7 cellular contexts compared by ENCODE assay signal in genomic region chr6:33206864-33207568, GRCh38. TPM values are rescaled to one million over a fixed set of nuclear protein-coding genes. Genes with fewer than 3 reads are reported as not detected.
A peak's percentile ranks its signal among the peaks of the same experiment; 100 is the strongest.
DNase-seq lines count a peak whose midpoint lies in the region; ATAC-seq and TF ChIP-seq lines count a peak whose summit lies in the region.

No MANE protein-coding gene starts in this region.

- H3K4me1 ChIP-seq in GM23338 (ENCODE audit: insufficient read depth) = peaks cover 39% of the 10 kb centered on the region

- H3K4me3 ChIP-seq in GM23338 (peak overlapping the region; percentile 96), SU-DHL-6 (ENCODE audit: insufficient read depth, low read length, poor library complexity, severe bottlenecking) (no peak overlapping the region), skeletal muscle cell (ENCODE audit: low read depth, low read length) (peak overlapping the region; percentile 95)

- H3K27me3 Mint-ChIP-seq in GM23338 (ENCODE audit: insufficient read depth, low read depth, poor library complexity) = peaks cover 49% of the 10 kb centered on the region
- H3K27me3 Mint-ChIP-seq in glutamatergic neuron (ENCODE audit: unreplicated experiment) = peaks cover 20% of the 10 kb centered on the region

- ATAC-seq in GM23338 (no peak), HG02885 (IDR thresholded peaks at IDR 0.05; ENCODE audit: poor library complexity, unreplicated experiment) (no peak)

- H2AFZ ChIP-seq in GM23338 (no peak overlapping the region), SU-DHL-6 (ENCODE audit: low read depth, low read length, severe bottlenecking) (no peak overlapping the region)

- peak overlapping the region; percentile 85; the same call in 1 of the 2 replicates for H3K9ac ChIP-seq in SU-DHL-6 (ENCODE audit: low read length)

- H3K9me3 Mint-ChIP-seq in GM23338 (no peaks in the 10 kb centered on the region; the same call in 2 of the 3 replicates), glutamatergic neuron (ENCODE audit: unreplicated experiment) (peaks cover 8% of the 10 kb centered on the region)

- H4K20me1 ChIP-seq in GM23338 (replicated peaks; ENCODE audit: insufficient read depth) (peaks cover 21% of the 10 kb centered on the region), SU-DHL-6 (ENCODE audit: low read depth, low read length) (no peaks in the 10 kb centered on the region)

- no peak overlapping the region for H3K27ac ChIP-seq in GM23338 (ENCODE audit: low read depth)
- H3K27ac ChIP-seq in SU-DHL-6 (ENCODE audit: low read depth, low read length) = no peak overlapping the region

- H3K4me1 Mint-ChIP-seq in GM23338 = peaks cover 58% of the 10 kb centered on the region
- peaks cover 19% of the 10 kb centered on the region for H3K4me1 Mint-ChIP-seq in glutamatergic neuron (ENCODE audit: low read depth, unreplicated experiment)

- H3K36me3 ChIP-seq in GM23338 (ENCODE audit: insufficient read depth) (peaks cover 11% of the 10 kb centered on the region; the same call in 1 of the 2 replicates), SU-DHL-6 (ENCODE audit: low read length) (0 out of 2 replicates have a peak, but pooled peaks cover 3% of the 10 kb centered on the region)

- TF ChIP-seq CTCF in GM23338 (conservative IDR thresholded peaks at IDR 0.05; ENCODE audit: low read depth in 2 of 2) = no peak
- TF ChIP-seq CTCF in SU-DHL-6 (IDR thresholded peaks at IDR 0.05; ENCODE audit: insufficient read depth, low read length, poor library complexity, severe bottlenecking) = no peak
- TF ChIP-seq CTCF in glutamatergic neuron (IDR thresholded peaks at IDR 0.05; ENCODE audit: partially characterized antibody, unreplicated experiment) = no peak

- H3K27ac Mint-ChIP-seq in GM23338 (no peak overlapping the region), glutamatergic neuron (ENCODE audit: unreplicated experiment) (no peak overlapping the region)

- H3K4me3 Mint-ChIP-seq in GM23338 (peak overlapping the region; percentile 84; the same call in 2 of the 3 replicates), glutamatergic neuron (ENCODE audit: unreplicated experiment) (peak overlapping the region; percentile 90)

- H3K27me3 ChIP-seq in GM23338 (ENCODE audit: insufficient read depth) (peaks cover 63% of the 10 kb centered on the region), SU-DHL-6 (ENCODE audit: low read length) (no peaks in the 10 kb centered on the region)

- H3K4me2 ChIP-seq in GM23338 = peak overlapping the region; percentile 97
- peak overlapping the region; percentile 84 for H3K4me2 ChIP-seq in SU-DHL-6 (ENCODE audit: low read depth, low read length, poor library complexity, severe bottlenecking)

- peaks cover 11% of the 10 kb centered on the region for H3K79me2 ChIP-seq in GM23338 (replicated peaks; ENCODE audit: insufficient read depth)
- peaks cover 5% of the 10 kb centered on the region for H3K79me2 ChIP-seq in SU-DHL-6 (ENCODE audit: insufficient read depth, low read length)

- DNase-seq in GM23338 (ENCODE audit: low spot score) (peak; percentile 41), glutamatergic neuron (no peak), skeletal muscle cell (ENCODE audit: low read depth) (no peak), NCI-H2196 (lab: John Stamatoyannopoulos, UW; ENCODE audit: unreplicated experiment) (no peak), NCI-H446 (lab: John Stamatoyannopoulos, UW) (no peak)

- no peaks in the 10 kb centered on the region for H3K9me3 ChIP-seq in SU-DHL-6 (ENCODE audit: insufficient read depth, low read length)

- H3F3A ChIP-seq in GM23338 (replicated peaks; ENCODE audit: low read depth) (peaks cover 19% of the 10 kb centered on the region), SU-DHL-6 (ENCODE audit: insufficient read depth) (peaks cover 30% of the 10 kb centered on the region)

- peaks cover 42% of the 10 kb centered on the region for H3K36me3 Mint-ChIP-seq in GM23338 (ENCODE audit: low read depth)
- H3K36me3 Mint-ChIP-seq in glutamatergic neuron (ENCODE audit: unreplicated experiment) = no peaks in the 10 kb centered on the region

- H3K9me2 ChIP-seq in GM23338 (ENCODE audit: insufficient read depth) = no peaks in the 10 kb centered on the region
- no peaks in the 10 kb centered on the region for H3K9me2 ChIP-seq in SU-DHL-6 (replicated peaks; ENCODE audit: insufficient read depth, low read length)

TF ChIP-seq in GM23338, 12 proteins besides CTCF, POLR2A, EP300 and RAD21 (continues in another document):
- TF ChIP-seq STAT1 (IDR thresholded peaks at IDR 0.05; ENCODE audit: unreplicated experiment) (no peak), CREB1 (CRISPR knock-in tag; IDR thresholded peaks at IDR 0.05; ENCODE audit: low read depth) (no peak), ZNF114 (CRISPR knock-in tag; IDR thresholded peaks at IDR 0.05) (no peak), JUNB (IDR thresholded peaks at IDR 0.05; ENCODE audit: unreplicated experiment) (no peak)
- TF ChIP-seq, protein P1, sequence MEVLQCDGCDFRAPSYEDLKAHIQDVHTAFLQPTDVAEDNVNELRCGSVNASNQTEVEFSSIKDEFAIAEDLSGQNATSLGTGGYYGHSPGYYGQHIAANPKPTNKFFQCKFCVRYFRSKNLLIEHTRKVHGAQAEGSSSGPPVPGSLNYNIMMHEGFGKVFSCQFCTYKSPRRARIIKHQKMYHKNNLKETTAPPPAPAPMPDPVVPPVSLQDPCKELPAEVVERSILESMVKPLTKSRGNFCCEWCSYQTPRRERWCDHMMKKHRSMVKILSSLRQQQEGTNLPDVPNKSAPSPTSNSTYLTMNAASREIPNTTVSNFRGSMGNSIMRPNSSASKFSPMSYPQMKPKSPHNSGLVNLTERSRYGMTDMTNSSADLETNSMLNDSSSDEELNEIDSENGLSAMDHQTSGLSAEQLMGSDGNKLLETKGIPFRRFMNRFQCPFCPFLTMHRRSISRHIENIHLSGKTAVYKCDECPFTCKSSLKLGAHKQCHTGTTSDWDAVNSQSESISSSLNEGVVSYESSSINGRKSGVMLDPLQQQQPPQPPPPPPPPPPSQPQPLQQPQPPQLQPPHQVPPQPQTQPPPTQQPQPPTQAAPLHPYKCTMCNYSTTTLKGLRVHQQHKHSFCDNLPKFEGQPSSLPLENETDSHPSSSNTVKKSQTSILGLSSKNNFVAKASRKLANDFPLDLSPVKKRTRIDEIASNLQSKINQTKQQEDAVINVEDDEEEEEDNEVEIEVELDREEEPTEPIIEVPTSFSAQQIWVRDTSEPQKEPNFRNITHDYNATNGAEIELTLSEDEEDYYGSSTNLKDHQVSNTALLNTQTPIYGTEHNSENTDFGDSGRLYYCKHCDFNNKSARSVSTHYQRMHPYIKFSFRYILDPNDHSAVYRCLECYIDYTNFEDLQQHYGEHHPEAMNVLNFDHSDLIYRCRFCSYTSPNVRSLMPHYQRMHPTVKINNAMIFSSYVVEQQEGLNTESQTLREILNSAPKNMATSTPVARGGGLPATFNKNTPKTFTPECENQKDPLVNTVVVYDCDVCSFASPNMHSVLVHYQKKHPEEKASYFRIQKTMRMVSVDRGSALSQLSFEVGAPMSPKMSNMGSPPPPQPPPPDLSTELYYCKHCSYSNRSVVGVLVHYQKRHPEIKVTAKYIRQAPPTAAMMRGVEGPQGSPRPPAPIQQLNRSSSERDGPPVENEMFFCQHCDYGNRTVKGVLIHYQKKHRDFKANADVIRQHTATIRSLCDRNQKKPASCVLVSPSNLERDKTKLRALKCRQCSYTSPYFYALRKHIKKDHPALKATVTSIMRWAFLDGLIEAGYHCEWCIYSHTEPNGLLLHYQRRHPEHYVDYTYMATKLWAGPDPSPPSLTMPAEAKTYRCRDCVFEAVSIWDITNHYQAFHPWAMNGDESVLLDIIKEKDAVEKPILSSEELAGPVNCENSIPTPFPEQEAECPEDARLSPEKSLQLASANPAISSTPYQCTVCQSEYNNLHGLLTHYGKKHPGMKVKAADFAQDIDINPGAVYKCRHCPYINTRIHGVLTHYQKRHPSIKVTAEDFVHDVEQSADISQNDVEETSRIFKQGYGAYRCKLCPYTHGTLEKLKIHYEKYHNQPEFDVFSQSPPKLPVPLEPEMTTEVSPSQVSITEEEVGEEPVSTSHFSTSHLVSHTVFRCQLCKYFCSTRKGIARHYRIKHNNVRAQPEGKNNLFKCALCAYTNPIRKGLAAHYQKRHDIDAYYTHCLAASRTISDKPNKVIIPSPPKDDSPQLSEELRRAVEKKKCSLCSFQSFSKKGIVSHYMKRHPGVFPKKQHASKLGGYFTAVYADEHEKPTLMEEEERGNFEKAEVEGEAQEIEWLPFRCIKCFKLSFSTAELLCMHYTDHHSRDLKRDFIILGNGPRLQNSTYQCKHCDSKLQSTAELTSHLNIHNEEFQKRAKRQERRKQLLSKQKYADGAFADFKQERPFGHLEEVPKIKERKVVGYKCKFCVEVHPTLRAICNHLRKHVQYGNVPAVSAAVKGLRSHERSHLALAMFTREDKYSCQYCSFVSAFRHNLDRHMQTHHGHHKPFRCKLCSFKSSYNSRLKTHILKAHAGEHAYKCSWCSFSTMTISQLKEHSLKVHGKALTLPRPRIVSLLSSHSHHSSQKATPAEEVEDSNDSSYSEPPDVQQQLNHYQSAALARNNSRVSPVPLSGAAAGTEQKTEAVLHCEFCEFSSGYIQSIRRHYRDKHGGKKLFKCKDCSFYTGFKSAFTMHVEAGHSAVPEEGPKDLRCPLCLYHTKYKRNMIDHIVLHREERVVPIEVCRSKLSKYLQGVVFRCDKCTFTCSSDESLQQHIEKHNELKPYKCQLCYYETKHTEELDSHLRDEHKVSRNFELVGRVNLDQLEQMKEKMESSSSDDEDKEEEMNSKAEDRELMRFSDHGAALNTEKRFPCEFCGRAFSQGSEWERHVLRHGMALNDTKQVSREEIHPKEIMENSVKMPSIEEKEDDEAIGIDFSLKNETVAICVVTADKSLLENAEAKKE (CRISPR knock-in tag; IDR thresholded peaks at IDR 0.05) = no peak

RNA-seq across cellular contexts. Expression of gene RING1, which starts 1.3 kb away (rescaled TPM):
- total RNA-seq in GM23338 (2014; rRNA removed; shearing (Covaris generic)) = 8.0 and 16.0 TPM in 2 replicates
- 6.4 and 8.3 TPM in 2 replicates for polyA plus RNA-seq in GM23338 (2016; fragmentation: Nextera tagmentation; extraction: Ambion mirVana)
- 37.3 TPM for total RNA-seq in glutamatergic neuron (ENCODE audit: unreplicated experiment)

RNA-seq across cellular contexts. Expression of gene HSD17B8, which starts 2.6 kb away (rescaled TPM):
- 8.9 and 16.0 TPM in 2 replicates for total RNA-seq in GM23338 (2014; rRNA removed; shearing (Covaris generic))
- 4.3 and 5.6 TPM in 2 replicates for polyA plus RNA-seq in GM23338 (2016; fragmentation: Nextera tagmentation; extraction: Ambion mirVana)
- total RNA-seq in glutamatergic neuron (ENCODE audit: unreplicated experiment) = 4.6 TPM

RNA-seq across cellular contexts. Expression of gene SLC39A7, which starts 6.3 kb away (rescaled TPM):
- 75.9 and 79.9 TPM in 2 replicates for total RNA-seq in GM23338 (2014; rRNA removed; shearing (Covaris generic))
- 9.0 and 9.2 TPM in 2 replicates for polyA plus RNA-seq in GM23338 (2016; fragmentation: Nextera tagmentation; extraction: Ambion mirVana)
- 92.8 TPM for total RNA-seq in glutamatergic neuron (ENCODE audit: unreplicated experiment)

RNA-seq across cellular contexts. Expression of gene RXRB, which starts 6.6 kb away (rescaled TPM):
- 11.3 and 11.6 TPM in 2 replicates for total RNA-seq in GM23338 (2014; rRNA removed; shearing (Covaris generic))
- polyA plus RNA-seq in GM23338 (2016; fragmentation: Nextera tagmentation; extraction: Ambion mirVana) = 6.7 and 6.9 TPM in 2 replicates
- 45.3 TPM for total RNA-seq in glutamatergic neuron (ENCODE audit: unreplicated experiment)

RNA-seq across cellular contexts. Expression of gene COL11A2, which starts 14.7 kb away (rescaled TPM):
- 1.3 and 2.7 TPM in 2 replicates for total RNA-seq in GM23338 (2014; rRNA removed; shearing (Covaris generic))
- 1.6 and 2.2 TPM in 2 replicates for polyA plus RNA-seq in GM23338 (2016; fragmentation: Nextera tagmentation; extraction: Ambion mirVana)
- 3.8 TPM for total RNA-seq in glutamatergic neuron (ENCODE audit: unreplicated experiment)
